ENCODE assay signal across 1 cellular context in the genomic region with DNA sequence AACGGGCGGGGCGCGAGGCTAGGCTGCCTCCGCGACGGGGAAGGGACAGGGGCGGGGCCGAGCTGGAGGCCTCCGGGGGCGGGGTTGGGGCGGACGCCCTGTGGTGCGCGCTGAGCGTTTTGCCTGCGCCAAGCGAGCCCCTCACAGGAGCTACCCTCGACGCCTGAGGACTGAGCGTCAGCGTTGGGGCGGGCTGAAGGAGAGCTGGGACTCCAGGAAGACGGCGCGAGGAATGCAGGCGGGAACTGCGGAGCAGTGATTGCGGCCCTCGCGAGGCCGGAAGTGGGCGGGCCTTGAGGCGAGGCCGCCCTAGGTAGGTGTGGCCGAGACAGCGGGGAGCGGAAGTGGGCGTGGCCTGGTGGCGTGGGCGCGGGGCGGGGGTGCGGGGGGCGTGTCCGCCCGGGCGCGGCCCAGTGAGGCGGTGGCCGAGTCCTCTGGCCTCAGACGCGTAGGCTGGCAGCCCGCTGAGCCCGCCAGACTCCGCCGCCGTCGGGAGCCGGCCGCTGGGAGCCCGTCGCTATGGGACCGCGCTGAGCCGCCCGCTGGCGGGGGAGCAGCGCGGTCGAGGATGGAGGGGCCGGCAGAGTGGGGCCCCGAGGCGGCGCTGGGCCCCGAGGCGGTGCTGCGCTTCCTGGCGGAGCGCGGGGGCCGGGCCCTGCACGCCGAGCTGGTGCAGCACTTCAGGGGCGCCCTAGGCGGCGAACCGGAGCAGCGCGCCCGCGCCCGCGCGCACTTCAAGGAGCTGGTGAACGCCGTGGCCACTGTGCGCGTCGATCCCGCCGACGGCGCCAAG.
TF ChIP-seq lines count a peak whose summit lies in the region.

A gene (minus strand): TSS at position 45 of the 793 bp plus-strand sequence. CDS start 139 bp downstream, outside the sequence.
A gene with protein sequence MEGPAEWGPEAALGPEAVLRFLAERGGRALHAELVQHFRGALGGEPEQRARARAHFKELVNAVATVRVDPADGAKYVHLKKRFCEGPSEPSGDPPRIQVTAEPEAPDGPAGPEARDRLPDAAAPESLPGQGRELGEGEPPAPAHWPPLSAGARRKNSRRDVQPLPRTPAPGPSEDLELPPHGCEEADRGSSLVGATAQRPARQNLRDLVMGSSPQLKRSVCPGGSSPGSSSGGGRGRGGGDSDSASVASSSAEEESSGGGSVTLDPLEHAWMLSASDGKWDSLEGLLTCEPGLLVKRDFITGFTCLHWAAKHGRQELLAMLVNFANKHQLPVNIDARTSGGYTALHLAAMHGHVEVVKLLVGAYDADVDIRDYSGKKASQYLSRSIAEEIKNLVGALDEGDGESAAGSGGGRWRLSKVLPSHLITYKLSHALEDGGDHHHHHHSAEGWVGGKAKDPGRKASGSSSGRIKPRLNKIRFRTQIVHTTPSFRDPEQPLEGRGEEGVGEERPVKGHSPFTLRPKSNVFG (plus strand): TSS at position 443 of the 793 bp plus-strand sequence. CDS start 126 bp downstream, at position 569.

TF ChIP-seq in WTC11, 78 proteins besides CTCF, POLR2A, EP300 and RAD21 (continued from another document):
- TF ChIP-seq, protein P1, sequence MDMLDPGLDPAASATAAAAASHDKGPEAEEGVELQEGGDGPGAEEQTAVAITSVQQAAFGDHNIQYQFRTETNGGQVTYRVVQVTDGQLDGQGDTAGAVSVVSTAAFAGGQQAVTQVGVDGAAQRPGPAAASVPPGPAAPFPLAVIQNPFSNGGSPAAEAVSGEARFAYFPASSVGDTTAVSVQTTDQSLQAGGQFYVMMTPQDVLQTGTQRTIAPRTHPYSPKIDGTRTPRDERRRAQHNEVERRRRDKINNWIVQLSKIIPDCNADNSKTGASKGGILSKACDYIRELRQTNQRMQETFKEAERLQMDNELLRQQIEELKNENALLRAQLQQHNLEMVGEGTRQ (CRISPR knock-in tag; IDR thresholded peaks at IDR 0.05): peak; percentile 16; the same call in 1 of the 2 replicates
- TF ChIP-seq MXD4 (CRISPR knock-in tag; IDR thresholded peaks at IDR 0.05; ENCODE audit: borderline replicate concordance) (no peak), NFYB (CRISPR knock-in tag; conservative IDR thresholded peaks at IDR 0.05; ENCODE audit: low read depth) (no peak), RORB (CRISPR knock-in tag; IDR thresholded peaks at IDR 0.05) (no peak), MYBL2 (CRISPR knock-in tag; IDR thresholded peaks at IDR 0.05) (no peak), ZBTB21 (CRISPR knock-in tag; IDR thresholded peaks at IDR 0.05; ENCODE audit: borderline replicate concordance) (peak; percentile 84; the same call in 1 of the 2 replicates), GRHL2 (CRISPR knock-in tag; IDR thresholded peaks at IDR 0.05; ENCODE audit: insufficient replicate concordance, severe bottlenecking) (no peak), SOX15 (CRISPR knock-in tag; IDR thresholded peaks at IDR 0.05) (no peak), FOXP1 (CRISPR knock-in tag; IDR thresholded peaks at IDR 0.05; ENCODE audit: borderline replicate concordance) (no peak; the same call in none of the 2 replicates)
- TF ChIP-seq, protein P2, sequence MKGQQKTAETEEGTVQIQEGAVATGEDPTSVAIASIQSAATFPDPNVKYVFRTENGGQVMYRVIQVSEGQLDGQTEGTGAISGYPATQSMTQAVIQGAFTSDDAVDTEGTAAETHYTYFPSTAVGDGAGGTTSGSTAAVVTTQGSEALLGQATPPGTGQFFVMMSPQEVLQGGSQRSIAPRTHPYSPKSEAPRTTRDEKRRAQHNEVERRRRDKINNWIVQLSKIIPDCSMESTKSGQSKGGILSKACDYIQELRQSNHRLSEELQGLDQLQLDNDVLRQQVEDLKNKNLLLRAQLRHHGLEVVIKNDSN (CRISPR knock-in tag; IDR thresholded peaks at IDR 0.05): peak; percentile 39; the same call in 1 of the 2 replicates
- TF ChIP-seq, protein P3, sequence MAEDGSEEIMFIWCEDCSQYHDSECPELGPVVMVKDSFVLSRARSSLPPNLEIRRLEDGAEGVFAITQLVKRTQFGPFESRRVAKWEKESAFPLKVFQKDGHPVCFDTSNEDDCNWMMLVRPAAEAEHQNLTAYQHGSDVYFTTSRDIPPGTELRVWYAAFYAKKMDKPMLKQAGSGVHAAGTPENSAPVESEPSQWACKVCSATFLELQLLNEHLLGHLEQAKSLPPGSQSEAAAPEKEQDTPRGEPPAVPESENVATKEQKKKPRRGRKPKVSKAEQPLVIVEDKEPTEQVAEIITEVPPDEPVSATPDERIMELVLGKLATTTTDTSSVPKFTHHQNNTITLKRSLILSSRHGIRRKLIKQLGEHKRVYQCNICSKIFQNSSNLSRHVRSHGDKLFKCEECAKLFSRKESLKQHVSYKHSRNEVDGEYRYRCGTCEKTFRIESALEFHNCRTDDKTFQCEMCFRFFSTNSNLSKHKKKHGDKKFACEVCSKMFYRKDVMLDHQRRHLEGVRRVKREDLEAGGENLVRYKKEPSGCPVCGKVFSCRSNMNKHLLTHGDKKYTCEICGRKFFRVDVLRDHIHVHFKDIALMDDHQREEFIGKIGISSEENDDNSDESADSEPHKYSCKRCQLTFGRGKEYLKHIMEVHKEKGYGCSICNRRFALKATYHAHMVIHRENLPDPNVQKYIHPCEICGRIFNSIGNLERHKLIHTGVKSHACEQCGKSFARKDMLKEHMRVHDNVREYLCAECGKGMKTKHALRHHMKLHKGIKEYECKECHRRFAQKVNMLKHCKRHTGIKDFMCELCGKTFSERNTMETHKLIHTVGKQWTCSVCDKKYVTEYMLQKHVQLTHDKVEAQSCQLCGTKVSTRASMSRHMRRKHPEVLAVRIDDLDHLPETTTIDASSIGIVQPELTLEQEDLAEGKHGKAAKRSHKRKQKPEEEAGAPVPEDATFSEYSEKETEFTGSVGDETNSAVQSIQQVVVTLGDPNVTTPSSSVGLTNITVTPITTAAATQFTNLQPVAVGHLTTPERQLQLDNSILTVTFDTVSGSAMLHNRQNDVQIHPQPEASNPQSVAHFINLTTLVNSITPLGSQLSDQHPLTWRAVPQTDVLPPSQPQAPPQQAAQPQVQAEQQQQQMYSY (CRISPR knock-in tag; IDR thresholded peaks at IDR 0.05): no peak
TF ChIP-seq in WTC11: peak in this region for 22.
